Comparison of ENCODE assay signal across 15 cellular contexts in the genomic region with DNA sequence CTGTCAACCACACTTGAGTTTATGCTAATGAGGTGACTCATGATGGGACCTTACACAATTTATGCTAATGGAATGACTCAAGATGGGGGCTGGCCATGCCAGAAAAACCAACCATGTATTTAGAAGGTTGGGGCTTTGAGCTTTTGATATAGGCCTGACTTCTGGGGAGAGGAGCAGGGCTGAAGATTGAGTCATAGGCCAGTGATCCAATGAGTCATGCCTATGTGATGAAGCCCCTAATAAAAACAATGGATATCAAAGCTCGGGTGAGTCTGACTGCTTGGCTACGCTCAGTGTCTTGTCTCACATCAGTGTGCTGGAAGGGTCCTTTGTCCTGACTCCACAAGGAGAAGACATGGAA. TPM values are rescaled to one million over a fixed set of nuclear protein-coding genes. Genes with fewer than 3 reads are reported as not detected.
DNase-seq lines count a peak whose midpoint lies in the region; ATAC-seq and TF ChIP-seq lines count a peak whose summit lies in the region.
"Had no signal": no experiment of that assay in that cellular context is flagged by ENCODE, and none has a peak within 500 bp of the region (broad histone marks: within the 10 kb centered on the region; RNA-seq: fewer than 3 reads in every experiment).

No MANE protein-coding gene starts in this region.

- no peak overlapping the region for H3K27ac ChIP-seq in fibroblast of lung (ENCODE audit: insufficient read depth, low read length)
- no peak overlapping the region for H3K27ac ChIP-seq in thoracic aorta
- no peak overlapping the region for H3K27ac ChIP-seq in CD4-positive, alpha-beta memory T cell (ENCODE audit: low read depth, low read length)
- H3K27ac ChIP-seq: BLaER1 treated with 17β-estradiol and CSF1 and Interleukin-3, amounts not matched to agents 10 nM and 100 nM; body of pancreas; sigmoid colon had no signal

- no peaks in the 10 kb centered on the region for H4K20me1 ChIP-seq in fibroblast of lung (ENCODE audit: control insufficient read depth, extremely low read depth, insufficient read depth, low read length)
- H4K20me1 ChIP-seq: BLaER1 treated with 17β-estradiol and CSF1 and Interleukin-3, amounts not matched to agents 10 nM and 100 nM had no signal

- no peak for DNase-seq in activated T-cell treated with anti-CD3 and anti-CD28 coated beads, Interleukin-2, amount 50 U/mL, for 72 hours
- no peak for DNase-seq in activated T-cell treated with anti-CD3 and anti-CD28 coated beads, Interleukin-2, amount 50 U/mL, for 48 hours
- DNase-seq in RPMI7951 (ENCODE audit: low read depth) (peak; percentile 84), fibroblast of lung (ENCODE audit: low read depth in 2 of 2) (peak; percentile 49 to 86), thoracic aorta (ENCODE audit: low spot score) (no peak), NCI-H2107 (lab: John Stamatoyannopoulos, UW) (no peak)
- DNase-seq in CD4-positive, alpha-beta memory T cell = no peak
- DNase-seq: midbrain, SHP77 treated with DMSO at 0.1 percent for 48 hours, sigmoid colon had no signal

- POLR2A ChIA-PET in CD4-positive, alpha-beta memory T cell (lab: Charles Lee; ENCODE audit: partially characterized antibody) = no interaction called here

- H3K36me3 Mint-ChIP-seq in activated T-cell treated with anti-CD3 and anti-CD28 coated beads, Interleukin-2, amount 50 U/mL, for 72 hours (ENCODE audit: insufficient read depth in 2 of 2) = peaks cover 2% of the 10 kb centered on the region in 2 donors
- H3K36me3 Mint-ChIP-seq in CD4-positive, alpha-beta memory T cell = no peaks in the 10 kb centered on the region

- H3K27me3 Mint-ChIP-seq in activated T-cell treated with anti-CD3 and anti-CD28 coated beads, Interleukin-2, amount 50 U/mL, for 72 hours (ENCODE audit: low read depth) = no peaks in the 10 kb centered on the region
- peaks cover 2 to 6% of the 10 kb centered on the region in 2 donors for H3K27me3 Mint-ChIP-seq in CD4-positive, alpha-beta memory T cell

- no peak overlapping the region for H3K4me2 ChIP-seq in fibroblast of lung (ENCODE audit: extremely low read depth, insufficient read depth, low read length)
- H3K4me2 ChIP-seq: BLaER1 treated with 17β-estradiol and CSF1 and Interleukin-3, amounts not matched to agents 10 nM and 100 nM had no signal

- H3K27ac Mint-ChIP-seq in activated T-cell treated with anti-CD3 and anti-CD28 coated beads, Interleukin-2, amount 50 U/mL, for 72 hours = no peak overlapping the region
- no peak overlapping the region for H3K27ac Mint-ChIP-seq in CD4-positive, alpha-beta memory T cell

- H3K4me1 Mint-ChIP-seq in activated T-cell treated with anti-CD3 and anti-CD28 coated beads, Interleukin-2, amount 50 U/mL, for 72 hours (ENCODE audit: low read depth) = peaks cover 6% of the 10 kb centered on the region
- H3K4me1 Mint-ChIP-seq in CD4-positive, alpha-beta memory T cell = no peaks in the 10 kb centered on the region

- H3K4me3 ChIP-seq in fibroblast of lung (replicated peaks in 1 of 4; ENCODE audit: control extremely low read depth in 1 of 4, insufficient read depth in 1 of 4, low read depth in 3 of 4, low read length in 4 of 4) (no peak overlapping the region), thoracic aorta (no peak overlapping the region)
- no peak overlapping the region for H3K4me3 ChIP-seq in CD4-positive, alpha-beta memory T cell (ENCODE audit: low read length in 2 of 2)
- H3K4me3 ChIP-seq: BLaER1 treated with 17β-estradiol and CSF1 and Interleukin-3, amounts not matched to agents 10 nM and 100 nM; body of pancreas; sigmoid colon had no signal

- intact Hi-C loops in CD4-positive, alpha-beta memory T cell (cut with micrococcal nuclease) = no loop called here

- peaks cover 4% of the 10 kb centered on the region in 2 donors for H3K9me3 Mint-ChIP-seq in activated T-cell treated with anti-CD3 and anti-CD28 coated beads, Interleukin-2, amount 50 U/mL, for 72 hours
- peaks cover 0 to 10% (median 5%) of the 10 kb centered on the region in 8 donors for H3K9me3 Mint-ChIP-seq in CD4-positive, alpha-beta memory T cell

- no peak overlapping the region for H3K4me3 Mint-ChIP-seq in activated T-cell treated with anti-CD3 and anti-CD28 coated beads, Interleukin-2, amount 50 U/mL, for 72 hours
- H3K4me3 Mint-ChIP-seq in CD4-positive, alpha-beta memory T cell = no peak overlapping the region

- no peak overlapping the region for H3K9ac ChIP-seq in fibroblast of lung (ENCODE audit: insufficient read depth, low read length)
- H3K9ac ChIP-seq: BLaER1 treated with 17β-estradiol and CSF1 and Interleukin-3, amounts not matched to agents 10 nM and 100 nM had no signal

- H3K9me3 ChIP-seq in fibroblast of lung (ENCODE audit: control insufficient read depth, insufficient read depth, low read depth, low read length) (no peaks in the 10 kb centered on the region), thoracic aorta (no peaks in the 10 kb centered on the region)
- no peaks in the 10 kb centered on the region for H3K9me3 ChIP-seq in CD4-positive, alpha-beta memory T cell (ENCODE audit: control insufficient read depth in 1 of 2, low read length in 2 of 2)
- H3K9me3 ChIP-seq: body of pancreas had no signal

- no peaks in the 10 kb centered on the region for H3K36me3 ChIP-seq in fibroblast of lung (ENCODE audit: control insufficient read depth, insufficient read depth, low read length)
- no peaks in the 10 kb centered on the region for H3K36me3 ChIP-seq in thoracic aorta
- H3K36me3 ChIP-seq in CD4-positive, alpha-beta memory T cell (ENCODE audit: insufficient read depth, low read length) = no peaks in the 10 kb centered on the region
- H3K36me3 ChIP-seq: sigmoid colon had no signal

- no peak for TF ChIP-seq CTCF in fibroblast of lung (conservative IDR thresholded peaks at IDR 0.05 in 1 of 2, IDR thresholded peaks at IDR 0.05 in 1 of 2; ENCODE audit: low read depth in 1 of 2, low read length in 2 of 2)
- TF ChIP-seq CTCF in thoracic aorta (IDR thresholded peaks at IDR 0.05) = no peak

- no peaks in the 10 kb centered on the region for H3K79me2 ChIP-seq in fibroblast of lung (ENCODE audit: control insufficient read depth, insufficient read depth, low read length)

- no peaks in the 10 kb centered on the region for H3K27me3 ChIP-seq in fibroblast of lung (ENCODE audit: control insufficient read depth, insufficient read depth, low read length)
- H3K27me3 ChIP-seq in thoracic aorta (replicated peaks; ENCODE audit: insufficient read depth) = no peaks in the 10 kb centered on the region
- no peaks in the 10 kb centered on the region for H3K27me3 ChIP-seq in CD4-positive, alpha-beta memory T cell (ENCODE audit: insufficient read depth, low read length)
- H3K27me3 ChIP-seq: BLaER1 treated with 17β-estradiol and CSF1 and Interleukin-3, amounts not matched to agents 10 nM and 100 nM; body of pancreas; sigmoid colon had no signal

- H2AFZ ChIP-seq in fibroblast of lung (ENCODE audit: low read length) = no peak overlapping the region

- CTCF ChIA-PET in CD4-positive, alpha-beta memory T cell (lab: Charles Lee; ENCODE audit: partially characterized antibody) = interaction anchor here (0.6 kb wide), 1 partner anchor 26 kb away, joined by 3 read pairs; no protein-coding TSS in a partner anchor

- peak; percentile 46 to 58 for ATAC-seq in activated T-cell treated with anti-CD3 and anti-CD28 coated beads, Interleukin-2, amount 50 U/mL, for 72 hours (replicated peaks in 1 of 2)
- ATAC-seq in thoracic aorta (ENCODE audit: insufficient number of reproducible peaks, low FRiP score, low read depth) = peak; percentile 51
- ATAC-seq in HG02840 (IDR thresholded peaks at IDR 0.05; ENCODE audit: low FRiP score, unreplicated experiment) = no peak
- ATAC-seq: body of pancreas, HepG2 had no signal

- no peaks in the 10 kb centered on the region for H3K4me1 ChIP-seq in fibroblast of lung (ENCODE audit: control insufficient read depth, extremely low read depth, insufficient read depth, low read length)
- no peaks in the 10 kb centered on the region for H3K4me1 ChIP-seq in thoracic aorta (ENCODE audit: control insufficient read depth in 1 of 2, low read depth in 2 of 2)
- no peaks in the 10 kb centered on the region for H3K4me1 ChIP-seq in CD4-positive, alpha-beta memory T cell (ENCODE audit: insufficient read depth, low read length)
- H3K4me1 ChIP-seq: sigmoid colon had no signal

RNA-seq across cellular contexts. Expression of a gene that starts 7.3 kb away (rescaled TPM):
- under 1 TPM; 0.10 to 0.14 TPM for total RNA-seq in activated T-cell treated with anti-CD3 and anti-CD28 coated beads, Interleukin-2, amount 50 U/mL, for 72 hours
- not detected in 2 replicates for total RNA-seq in RPMI7951 (2014; rRNA removed; shearing (Covaris generic))
- total RNA-seq in fibroblast of lung (not detected in 2 replicates), thoracic aorta (under 1 TPM in 1 of 2 donors, not detected in 1; 0.27 TPM)
- not detected in 2 replicates for polyA plus RNA-seq in fibroblast of lung
- not detected in 2 replicates for polyA plus RNA-seq in fibroblast of lung (2012)
- not detected in 2 replicates for polyA minus RNA-seq in fibroblast of lung (ENCODE audit: low replicate concordance)
- total RNA-seq in CD4-positive, alpha-beta memory T cell = not detected
- polyA plus RNA-seq in CD4-positive, alpha-beta memory T cell = under 1 TPM in 1 of 2 donors, not detected in 1; 0.14 TPM
- total RNA-seq: HepG2, sigmoid colon had no signal
- polyA plus RNA-seq: HepG2 had no signal

RNA-seq across cellular contexts. Expression of a gene that starts 33.5 kb away (rescaled TPM):
- total RNA-seq in activated T-cell treated with anti-CD3 and anti-CD28 coated beads, Interleukin-2, amount 50 U/mL, for 72 hours = not detected
- total RNA-seq in RPMI7951 (2014; rRNA removed; shearing (Covaris generic)) = not detected in 2 replicates
- not detected in 2 replicates for total RNA-seq in fibroblast of lung
- not detected in 2 replicates for polyA plus RNA-seq in fibroblast of lung
- polyA plus RNA-seq in fibroblast of lung (2012) = not detected in 2 replicates
- polyA minus RNA-seq in fibroblast of lung (ENCODE audit: low replicate concordance) = not detected in 2 replicates
- total RNA-seq in thoracic aorta = not detected
- not detected for total RNA-seq in CD4-positive, alpha-beta memory T cell
- polyA plus RNA-seq in CD4-positive, alpha-beta memory T cell = not detected
- total RNA-seq: body of pancreas, glomerular endothelial cell, HepG2, sigmoid colon had no signal
- polyA plus RNA-seq: HepG2, sigmoid colon had no signal

RNA-seq across cellular contexts. Expression of a gene that starts 47.3 kb away (rescaled TPM):
- total RNA-seq in activated T-cell treated with anti-CD3 and anti-CD28 coated beads, Interleukin-2, amount 50 U/mL, for 72 hours = 1 to 10 TPM in 1 of 2 donors, under 1 TPM in 1; 0.42 to 1.3 TPM
- total RNA-seq in RPMI7951 (2014; rRNA removed; shearing (Covaris generic)) = not detected in 2 replicates
- total RNA-seq in fibroblast of lung (not detected in 2 replicates), thoracic aorta (not detected)
- polyA plus RNA-seq in fibroblast of lung = not detected in 2 replicates
- polyA plus RNA-seq in fibroblast of lung (2012) = not detected in 2 replicates
- not detected in 2 replicates for polyA minus RNA-seq in fibroblast of lung (ENCODE audit: low replicate concordance)
- total RNA-seq in CD4-positive, alpha-beta memory T cell = under 1 TPM; 0.32 to 0.64 TPM
- polyA plus RNA-seq in CD4-positive, alpha-beta memory T cell = not detected
- total RNA-seq: body of pancreas, glomerular endothelial cell, HepG2, sigmoid colon had no signal
- polyA plus RNA-seq: HepG2 had no signal

Comparison
In these comparisons a context has a peak if more than half of its experiments do, and no peak if none do; other contexts are left out.
1. DNase-seq: peak in RPMI7951 (single experiment) and fibroblast of lung (2 of 2); none in activated T-cell treated with anti-CD3 and anti-CD28 coated beads, Interleukin-2, amount 50 U/mL, for 72 hours (0 of 2), activated T-cell treated with anti-CD3 and anti-CD28 coated beads, Interleukin-2, amount 50 U/mL, for 48 hours (0 of 2), thoracic aorta (single experiment), CD4-positive, alpha-beta memory T cell (0 of 5) and NCI-H2107 (single experiment).